In genomic region chr14:20118795-20119194, GRCh38 we compare ENCODE assay signal across 19 cellular contexts. TPM values are rescaled to one million over a fixed set of nuclear protein-coding genes. Genes with fewer than 3 reads are reported as not detected.
DNase-seq lines count a peak whose midpoint lies in the region; ATAC-seq and TF ChIP-seq lines count a peak whose summit lies in the region.
"Had no signal": no experiment of that assay in that cellular context is flagged by ENCODE, and none has a peak within 500 bp of the region (broad histone marks: within the 10 kb centered on the region; RNA-seq: fewer than 3 reads in every experiment).

No MANE protein-coding gene starts in this region.

- H3K4me1 Mint-ChIP-seq in GM23338 = no peaks in the 10 kb centered on the region
- H3K4me1 Mint-ChIP-seq: IgD-negative memory B cell had no signal

- H3K4me3 Mint-ChIP-seq in GM23338 = no peak overlapping the region
- H3K4me3 Mint-ChIP-seq: CD4-positive, alpha-beta T cell; HFFc6; IgD-negative memory B cell had no signal

- H3K27ac ChIP-seq in GM23338 (ENCODE audit: low read depth) = no peak overlapping the region
- no peak overlapping the region for H3K27ac ChIP-seq in substantia nigra (ENCODE audit: low read depth, low read length, poor library complexity, severe bottlenecking)
- no peak overlapping the region for H3K27ac ChIP-seq in effector memory CD4-positive, alpha-beta T cell (ENCODE audit: insufficient read depth, low read length, poor library complexity, severe bottlenecking)
- H3K27ac ChIP-seq: GM23248, KMS-11 had no signal

- no peak overlapping the region for H3K4me2 ChIP-seq in GM23338
- H3K4me2 ChIP-seq: KMS-11 had no signal

- no peaks in the 10 kb centered on the region for H3K4me1 ChIP-seq in GM23338 (ENCODE audit: insufficient read depth)
- H3K4me1 ChIP-seq in effector memory CD4-positive, alpha-beta T cell (ENCODE audit: control insufficient read depth, insufficient read depth, low read length, poor library complexity, severe bottlenecking) = no peaks in the 10 kb centered on the region
- H3K4me1 ChIP-seq: BE2C, Caco-2 had no signal

- ATAC-seq in GM23338 (no peak), GM21717 (IDR thresholded peaks at IDR 0.05; ENCODE audit: unreplicated experiment) (no peak)
- ATAC-seq: HepG2 had no signal

- no peaks in the 10 kb centered on the region; the same call in 1 of the 2 replicates for H3K27me3 ChIP-seq in GM23338 (ENCODE audit: insufficient read depth)
- H3K27me3 ChIP-seq in effector memory CD4-positive, alpha-beta T cell (replicated peaks; ENCODE audit: control insufficient read depth, insufficient read depth, low read length, poor library complexity, severe bottlenecking) = no peaks in the 10 kb centered on the region
- H3K27me3 ChIP-seq: BE2C had no signal

- H3K9me2 ChIP-seq in GM23338 (ENCODE audit: insufficient read depth) = no peaks in the 10 kb centered on the region

- H3K79me2 ChIP-seq in GM23338 (replicated peaks; ENCODE audit: insufficient read depth) = no peaks in the 10 kb centered on the region

- H2AFZ ChIP-seq in GM23338 = no peak overlapping the region
- H2AFZ ChIP-seq: GM23248 had no signal

- no peaks in the 10 kb centered on the region for H3K9me3 ChIP-seq in effector memory CD4-positive, alpha-beta T cell (ENCODE audit: control insufficient read depth, low read length)
- H3K9me3 ChIP-seq: BE2C had no signal

- peaks cover 6% of the 10 kb centered on the region for H3K27me3 Mint-ChIP-seq in GM23338 (ENCODE audit: insufficient read depth, low read depth, poor library complexity)
- H3K27me3 Mint-ChIP-seq: IgD-negative memory B cell had no signal

- H3K9me3 Mint-ChIP-seq in GM23338 = peaks cover 83% of the 10 kb centered on the region

- H3K36me3 Mint-ChIP-seq in GM23338 (ENCODE audit: low read depth) = peaks cover 16% of the 10 kb centered on the region
- H3K36me3 Mint-ChIP-seq: IgD-negative memory B cell had no signal

- in situ Hi-C loops in KBM-7 (cut with MboI; ENCODE audit: low pct_unique_long_range_greater_than_20kb, low sequenced_read_pairs) = no loop called here

- H3K36me3 ChIP-seq in GM23338 (ENCODE audit: insufficient read depth) = peaks cover 22% of the 10 kb centered on the region
- H3K36me3 ChIP-seq in effector memory CD4-positive, alpha-beta T cell (ENCODE audit: control insufficient read depth, insufficient read depth, low read length) = no peaks in the 10 kb centered on the region
- H3K36me3 ChIP-seq: BE2C had no signal

- no peak for TF ChIP-seq CTCF in GM23338 (conservative IDR thresholded peaks at IDR 0.05; ENCODE audit: low read depth in 2 of 2)

- H4K20me1 ChIP-seq in GM23338 (replicated peaks; ENCODE audit: insufficient read depth) = no peaks in the 10 kb centered on the region

- no peak overlapping the region for H3K4me3 ChIP-seq in GM23338
- no peak overlapping the region for H3K4me3 ChIP-seq in effector memory CD4-positive, alpha-beta T cell (ENCODE audit: insufficient read depth, low read depth, low read length, poor library complexity, severe bottlenecking)
- H3K4me3 ChIP-seq: GM23248 had no signal

- DNase-seq in GM23338 (ENCODE audit: low spot score) = peak; percentile 1
- DNase-seq in KBM-7 = peak; percentile 1
- DNase-seq in OCI-M1 (lab: John Stamatoyannopoulos, UW) = peak; percentile 44
- DNase-seq in substantia nigra (lab: John Stamatoyannopoulos, UW) = no peak
- no peak for DNase-seq in effector memory CD4-positive, alpha-beta T cell
- DNase-seq: ACHN; BE2C; C1 segment of cervical spinal cord; CD4-positive, alpha-beta T cell; DMS79 treated with DMSO at 0.1 percent for 48 hours; EL; GM23248; HCEC 1CT; HFFc6 had no signal

- H3F3A ChIP-seq in GM23338 (replicated peaks; ENCODE audit: low read depth) = no peaks in the 10 kb centered on the region

- no peak overlapping the region for H3K27ac Mint-ChIP-seq in GM23338
- H3K27ac Mint-ChIP-seq: CD4-positive, alpha-beta T cell; HFFc6; IgD-negative memory B cell had no signal

TF ChIP-seq in GM23338, 12 proteins besides CTCF, POLR2A, EP300 and RAD21 (continues in another document):
- TF ChIP-seq EZH2phosphoT487 (IDR thresholded peaks at IDR 0.05; ENCODE audit: unreplicated experiment) (no peak), POLR2AphosphoS5 (IDR thresholded peaks at IDR 0.05; ENCODE audit: low read depth) (no peak), NANOG (IDR thresholded peaks at IDR 0.05; ENCODE audit: borderline replicate concordance) (no peak), ETS1 (IDR thresholded peaks at IDR 0.05) (no peak), ZNF114 (CRISPR knock-in tag; IDR thresholded peaks at IDR 0.05) (no peak), ZNF462 (CRISPR knock-in tag; IDR thresholded peaks at IDR 0.05) (no peak), CREB1 (CRISPR knock-in tag; IDR thresholded peaks at IDR 0.05; ENCODE audit: low read depth) (no peak)

RNA-seq across cellular contexts. Expression of gene OR4K17, which starts 8.3 kb away (rescaled TPM):
- not detected in 2 replicates for total RNA-seq in GM23338 (2014; rRNA removed; shearing (Covaris generic))
- polyA plus RNA-seq in GM23338 (2016; fragmentation: Nextera tagmentation; extraction: Ambion mirVana) = not detected in 2 replicates
- total RNA-seq: Caco-2; CD4-positive, alpha-beta T cell; GM23248; HepG2; HFFc6 had no signal
- polyA plus RNA-seq: GM23248, HepG2, IgD-negative memory B cell had no signal

RNA-seq across cellular contexts. Expression of gene OR4N5, which starts 19.8 kb away (rescaled TPM):
- not detected in 2 replicates for total RNA-seq in GM23338 (2014; rRNA removed; shearing (Covaris generic))
- not detected in 2 replicates for polyA plus RNA-seq in GM23338 (2016; fragmentation: Nextera tagmentation; extraction: Ambion mirVana)
- total RNA-seq: Caco-2; CD4-positive, alpha-beta T cell; GM23248; HepG2; HFFc6 had no signal
- polyA plus RNA-seq: GM23248, HepG2, IgD-negative memory B cell had no signal

RNA-seq across cellular contexts. Expression of gene OR4L1, which starts 59.0 kb away (rescaled TPM):
- not detected in 2 replicates for total RNA-seq in GM23338 (2014; rRNA removed; shearing (Covaris generic))
- polyA plus RNA-seq in GM23338 (2016; fragmentation: Nextera tagmentation; extraction: Ambion mirVana) = not detected in 2 replicates
- total RNA-seq: Caco-2; CD4-positive, alpha-beta T cell; GM23248; HepG2; HFFc6 had no signal
- polyA plus RNA-seq: GM23248, HepG2, IgD-negative memory B cell had no signal

Comparison
In these comparisons a context has a peak if more than half of its experiments do, and no peak if none do; other contexts are left out.
1. DNase-seq: peak in GM23338 (single experiment), KBM-7 (single experiment) and OCI-M1 (single experiment); none in substantia nigra (0 of 49) and effector memory CD4-positive, alpha-beta T cell (0 of 3).